In genomic region chr11:108958446-108959123, GRCh38 we compare ENCODE assay signal across 10 cellular contexts.
DNase-seq lines count a peak whose midpoint lies in the region; ATAC-seq and TF ChIP-seq lines count a peak whose summit lies in the region.
"Had no signal": no experiment of that assay in that cellular context is flagged by ENCODE, and none has a peak within 500 bp of the region (broad histone marks: within the 10 kb centered on the region; RNA-seq: fewer than 3 reads in every experiment).

No MANE protein-coding gene starts in this region.

- H2BK120ac ChIP-seq in mesenchymal stem cell (ENCODE audit: low read depth, low read length), result peak overlapping the region; percentile 52

- H4K8ac ChIP-seq in mesenchymal stem cell (ENCODE audit: low read length), result no peak overlapping the region

- ATAC-seq in GM18868 (IDR thresholded peaks at IDR 0.05; ENCODE audit: unreplicated experiment) (peak; percentile 80), HG02870 (IDR thresholded peaks at IDR 0.05; ENCODE audit: unreplicated experiment) (peak; percentile 47), SK-N-SH treated with all-trans-retinoic acid at 6 μM for 48 hours (peak; percentile 90), HG02973 (IDR thresholded peaks at IDR 0.05; ENCODE audit: unreplicated experiment) (no peak), HG03460 (IDR thresholded peaks at IDR 0.05; ENCODE audit: unreplicated experiment) (no peak), HG02970 (IDR thresholded peaks at IDR 0.05; ENCODE audit: low FRiP score, unreplicated experiment) (no peak)
- ATAC-seq: right cardiac atrium had no signal

- DNase-seq in mesenchymal stem cell (peak; percentile 70), Peyer's patch (no peak)
- DNase-seq: right cardiac atrium, uterus had no signal

- no peak overlapping the region for H3K4me3 ChIP-seq in mesenchymal stem cell (ENCODE audit: insufficient read depth in 1 of 2, low read depth in 1 of 2, low read length in 2 of 2)
- H3K4me3 ChIP-seq in Peyer's patch, result no peak overlapping the region
- H3K4me3 ChIP-seq: uterus had no signal

- H3K27me3 ChIP-seq in mesenchymal stem cell (ENCODE audit: control insufficient read depth in 1 of 2, insufficient read depth in 1 of 2, low read length in 2 of 2) (peaks cover 0 to 3% of the 10 kb centered on the region in 2 experiments), Peyer's patch (no peaks in the 10 kb centered on the region)
- H3K27me3 ChIP-seq: uterus had no signal

- H3K23ac ChIP-seq in mesenchymal stem cell (ENCODE audit: low read length in 2 of 2), result no peak overlapping the region

- H3K27ac ChIP-seq in mesenchymal stem cell (ENCODE audit: low read length, poor library complexity, severe bottlenecking) (peak overlapping the region; percentile 73), Peyer's patch (no peak overlapping the region)
- H3K27ac ChIP-seq: uterus had no signal

- H3K36me3 ChIP-seq in mesenchymal stem cell (ENCODE audit: control insufficient read depth in 1 of 2, insufficient read depth in 2 of 2, low read depth in 1 of 2, low read length in 2 of 2), result no peaks in the 10 kb centered on the region
- no peaks in the 10 kb centered on the region for H3K36me3 ChIP-seq in Peyer's patch
- H3K36me3 ChIP-seq: uterus had no signal

- no peak overlapping the region for H3K4me2 ChIP-seq in mesenchymal stem cell (ENCODE audit: low read length, poor library complexity, severe bottlenecking)

- no peak for TF ChIP-seq CTCF in Peyer's patch (IDR thresholded peaks at IDR 0.05)

- H4K91ac ChIP-seq in mesenchymal stem cell (ENCODE audit: low read length), result no peak overlapping the region

- no peak overlapping the region for H2AFZ ChIP-seq in mesenchymal stem cell (ENCODE audit: low read depth, low read length)

- no peak overlapping the region for H3K14ac ChIP-seq in mesenchymal stem cell (ENCODE audit: low read length in 2 of 2)

- no peak overlapping the region for H2AK5ac ChIP-seq in mesenchymal stem cell (ENCODE audit: low read length, severe bottlenecking)

- H2BK5ac ChIP-seq in mesenchymal stem cell (ENCODE audit: low read depth, low read length, poor library complexity, severe bottlenecking), result no peak overlapping the region

- H2BK12ac ChIP-seq in mesenchymal stem cell (ENCODE audit: low read length in 2 of 2), result no peak overlapping the region

- TF ChIP-seq POLR2A in Peyer's patch (IDR thresholded peaks at IDR 0.05), result no peak

- H3K18ac ChIP-seq in mesenchymal stem cell (ENCODE audit: low read depth in 1 of 2, low read length in 2 of 2), result no peak overlapping the region

- WGBS in mesenchymal stem cell, result 52% methylated on average over 5 of the region's 5 CpGs

- no peak overlapping the region for H3K4ac ChIP-seq in mesenchymal stem cell (ENCODE audit: low read depth in 1 of 2, low read length in 2 of 2)

- H2BK15ac ChIP-seq in mesenchymal stem cell (ENCODE audit: low read depth, poor library complexity, severe bottlenecking), result no peak overlapping the region

- no peak overlapping the region for H3K9ac ChIP-seq in mesenchymal stem cell (ENCODE audit: low read length)

- H3K4me1 ChIP-seq in mesenchymal stem cell (ENCODE audit: control insufficient read depth, insufficient read depth, low read depth, low read length) (peaks cover 6% of the 10 kb centered on the region), Peyer's patch (no peaks in the 10 kb centered on the region)
- H3K4me1 ChIP-seq: uterus had no signal

- H3K9me3 ChIP-seq in mesenchymal stem cell (ENCODE audit: control insufficient read depth, low read length), result peaks cover 17% of the 10 kb centered on the region
- no peaks in the 10 kb centered on the region for H3K9me3 ChIP-seq in Peyer's patch
- H3K9me3 ChIP-seq: uterus had no signal

- H3K79me1 ChIP-seq in mesenchymal stem cell (replicated peaks; ENCODE audit: low read length, poor library complexity, severe bottlenecking), result no peaks in the 10 kb centered on the region

TF ChIP-seq in SK-N-SH treated with all-trans-retinoic acid at 6 μM for 48 hours, 23 proteins besides CTCF, POLR2A, EP300 and RAD21:
- TF ChIP-seq CREB5 (CRISPR knock-in tag; IDR thresholded peaks at IDR 0.05; ENCODE audit: low read depth) (no peak), ZFP3 (CRISPR knock-in tag; IDR thresholded peaks at IDR 0.05) (no peak), PATZ1 (CRISPR knock-in tag; IDR thresholded peaks at IDR 0.05; ENCODE audit: borderline replicate concordance) (no peak)

Comparison
In these comparisons a context has a peak if more than half of its experiments do, and no peak if none do; other contexts are left out.
1. ATAC-seq: peak in GM18868 (single experiment), HG02870 (single experiment) and SK-N-SH treated with all-trans-retinoic acid at 6 μM for 48 hours (single experiment); none in HG02973 (single experiment), HG03460 (single experiment) and HG02970 (single experiment).